ENCODE assay signal across 21 cellular contexts in genomic region chr13:36251528-36251927, GRCh38. TPM values are rescaled to one million over a fixed set of nuclear protein-coding genes. Genes with fewer than 3 reads are reported as not detected.
DNase-seq lines count a peak whose midpoint lies in the region; ATAC-seq and TF ChIP-seq lines count a peak whose summit lies in the region.
"Had no signal": no experiment of that assay in that cellular context is flagged by ENCODE, and none has a peak within 500 bp of the region (broad histone marks: within the 10 kb centered on the region; RNA-seq: fewer than 3 reads in every experiment).

No MANE protein-coding gene starts in this region.

- CTCF ChIA-PET in RWPE1 (lab: Yijun Ruan, JAX): interaction anchor here (1.1 kb wide), 1 partner anchor 11 kb away, joined by 4 read pairs; no protein-coding TSS in a partner anchor

- TF ChIP-seq CTCF in RWPE1 (conservative IDR thresholded peaks at IDR 0.05; ENCODE audit: low read depth) (no peak), left lung (IDR thresholded peaks at IDR 0.05) (no peak)

- no peaks in the 10 kb centered on the region for H3K9me3 ChIP-seq in left lung
- H3K9me3 ChIP-seq: esophagus squamous epithelium, transverse colon had no signal

- no peaks in the 10 kb centered on the region for H3K4me1 ChIP-seq in left lung
- H3K4me1 ChIP-seq: esophagus squamous epithelium, transverse colon had no signal

- POLR2A ChIA-PET in RWPE1 (lab: Yijun Ruan, JAX; ENCODE audit: low non-redundant PET): no interaction called here

- H3K4me3 ChIP-seq in left lung: no peak overlapping the region
- H3K4me3 ChIP-seq: esophagus squamous epithelium, transverse colon had no signal

- intact Hi-C loops in left lung (cut with DNase I): no loop called here

- H3K27me3 ChIP-seq in left lung: no peaks in the 10 kb centered on the region
- H3K27me3 ChIP-seq: esophagus squamous epithelium, transverse colon had no signal

- ATAC-seq in GM18520 (IDR thresholded peaks at IDR 0.05; ENCODE audit: unreplicated experiment) (peak; percentile 75), HG03442 (IDR thresholded peaks at IDR 0.05; ENCODE audit: unreplicated experiment) (peak; percentile 84), left lung (peak; percentile 21), HG02571 (IDR thresholded peaks at IDR 0.05; ENCODE audit: unreplicated experiment) (no peak)
- ATAC-seq: activated CD8-positive, alpha-beta T cell treated with anti-CD3 and anti-CD28 coated beads for 36 hours; natural killer cell treated with Interleukin-12 subunit alpha and Interleukin-12 subunit beta and Interleukin-15 and Interleukin-18, amount 100 ng/mL, for 72 hours; T-cell had no signal

- peak; percentile 7 for DNase-seq in RWPE1 (ENCODE audit: low spot score)
- DNase-seq in left lung: no peak
- DNase-seq in DMS 273 (lab: John Stamatoyannopoulos, UW; ENCODE audit: unreplicated experiment): no peak
- DNase-seq in HuH-7 (ENCODE audit: low spot score): no peak
- no peak for DNase-seq in nucleus accumbens (lab: John Stamatoyannopoulos, UW)
- DNase-seq: activated CD8-positive, alpha-beta T cell treated with anti-CD3 and anti-CD28 coated beads for 36 hours; activated naive CD8-positive, alpha-beta T cell treated with anti-CD3 and anti-CD28 coated beads for 36 hours; activated T-cell treated with anti-CD3 and anti-CD28 coated beads, Interleukin-2, amount 50 U/mL, for 48 hours; esophagus squamous epithelium; mesendoderm; NCI-H526 treated with DMSO at 0.1 percent for 48 hours; RPMI8226; stimulated activated CD4-positive, alpha-beta T cell treated with anti-CD3 and anti-CD28 coated beads, Interleukin-15, amount 100 ng/mL, for 24 hours; stimulated activated naive CD4-positive, alpha-beta T cell; T-cell; transverse colon had no signal

- H3K36me3 ChIP-seq in left lung: no peaks in the 10 kb centered on the region
- H3K36me3 ChIP-seq: esophagus squamous epithelium, transverse colon had no signal

- H3K27ac ChIP-seq in RWPE1 (no peak overlapping the region), left lung (no peak overlapping the region)
- H3K27ac ChIP-seq: esophagus squamous epithelium, transverse colon, VCaP had no signal

RNA-seq across cellular contexts. Expression of gene SOHLH2, which starts 37.2 kb away (rescaled TPM):
- total RNA-seq in left lung: under 1 TPM in 1 of 2 donors, not detected in 1; 0.29 TPM
- total RNA-seq: activated CD8-positive, alpha-beta T cell treated with anti-CD3 and anti-CD28 coated beads for 36 hours; activated naive CD8-positive, alpha-beta T cell treated with anti-CD3 and anti-CD28 coated beads for 36 hours; esophagus squamous epithelium; natural killer cell treated with Interleukin-12 subunit alpha and Interleukin-12 subunit beta and Interleukin-15 and Interleukin-18, amount 100 ng/mL, for 72 hours; T-cell had no signal

RNA-seq across cellular contexts. Expression of gene CCDC169, which starts 46.1 kb away (rescaled TPM):
- total RNA-seq in left lung: 1 to 10 TPM in 1 of 2 donors, under 1 TPM in 1; 0.76 to 2.6 TPM
- total RNA-seq: activated CD8-positive, alpha-beta T cell treated with anti-CD3 and anti-CD28 coated beads for 36 hours; natural killer cell treated with Interleukin-12 subunit alpha and Interleukin-12 subunit beta and Interleukin-15 and Interleukin-18, amount 100 ng/mL, for 72 hours; T-cell had no signal
